ENCODE assay signal across 16 cellular contexts in genomic region chr2:11521730-11522129, GRCh38. TPM values are rescaled to one million over a fixed set of nuclear protein-coding genes. Genes with fewer than 3 reads are reported as not detected.
"Had no signal": no experiment of that assay in that cellular context is flagged by ENCODE, and none has a peak within 500 bp of the region (broad histone marks: within the 10 kb centered on the region; RNA-seq: fewer than 3 reads in every experiment).

No MANE protein-coding gene starts in this region.

- H3K4me3 Mint-ChIP-seq: endodermal cell; naive thymus-derived CD8-positive, alpha-beta T cell; neural progenitor cell; stimulated activated memory B cell treated with anti-CD40 and anti-IgM and Interleukin-4, amounts not matched to agents 10 μg/mL and 1 μg/mL and 100 μg/mL, for 72 hours; stimulated activated naive CD8-positive, alpha-beta T cell treated with anti-CD3 and anti-CD28 coated beads, Interleukin-15, amount 100 ng/mL, for 72 hours had no signal

- H3K36me3 ChIP-seq: colonic mucosa, neural progenitor cell, ovary had no signal

- DNase-seq: colonic mucosa; dermis blood vessel endothelial cell; endodermal cell; erythroblast; foreskin keratinocyte; mucosa of descending colon; naive thymus-derived CD8-positive, alpha-beta T cell; right cardiac atrium; stimulated activated CD4-positive, alpha-beta T cell treated with anti-CD3 and anti-CD28 coated beads, Interleukin-4, amount 100 ng/mL, for 24 hours; stimulated activated naive CD8-positive, alpha-beta T cell treated with anti-CD3 and anti-CD28 coated beads, Interleukin-15, amount 100 ng/mL, for 72 hours; trophoblast cell had no signal

- H3K27ac Mint-ChIP-seq: endodermal cell; naive thymus-derived CD8-positive, alpha-beta T cell; progenitor cell of endocrine pancreas; stimulated activated memory B cell treated with anti-CD40 and anti-IgM and Interleukin-4, amounts not matched to agents 10 μg/mL and 1 μg/mL and 100 μg/mL, for 72 hours; stimulated activated naive CD8-positive, alpha-beta T cell treated with anti-CD3 and anti-CD28 coated beads, Interleukin-15, amount 100 ng/mL, for 72 hours had no signal

- H3K27ac ChIP-seq: colonic mucosa, foreskin keratinocyte, hepatocyte, neural progenitor cell had no signal

- H3K4me1 ChIP-seq: colonic mucosa, foreskin keratinocyte had no signal

- ATAC-seq: foreskin keratinocyte; mucosa of descending colon; naive thymus-derived CD8-positive, alpha-beta T cell; right cardiac atrium; stimulated activated memory B cell treated with anti-CD40 and anti-IgM and Interleukin-4, amounts not matched to agents 10 μg/mL and 1 μg/mL and 100 μg/mL, for 72 hours; stimulated activated naive CD8-positive, alpha-beta T cell treated with anti-CD3 and anti-CD28 coated beads, Interleukin-15, amount 100 ng/mL, for 72 hours had no signal

- H3K4me1 Mint-ChIP-seq: naive thymus-derived CD8-positive, alpha-beta T cell; stimulated activated memory B cell treated with anti-CD40 and anti-IgM and Interleukin-4, amounts not matched to agents 10 μg/mL and 1 μg/mL and 100 μg/mL, for 72 hours; stimulated activated naive CD8-positive, alpha-beta T cell treated with anti-CD3 and anti-CD28 coated beads, Interleukin-15, amount 100 ng/mL, for 72 hours had no signal

- H3K9me3 ChIP-seq: colonic mucosa, mucosa of descending colon, ovary had no signal

- H3K27me3 Mint-ChIP-seq: progenitor cell of endocrine pancreas had no signal

- H3K4me3 ChIP-seq: colonic mucosa, hepatocyte, mucosa of descending colon, neural progenitor cell, ovary had no signal

- H3K27me3 ChIP-seq: colonic mucosa, hepatocyte, neural progenitor cell, ovary had no signal

RNA-seq across cellular contexts. Expression of gene GREB1, which starts 12.1 kb away (rescaled TPM):
- polyA plus RNA-seq: foreskin keratinocyte had no signal
